ENCODE assay signal across 1 cellular context in the genomic region with DNA sequence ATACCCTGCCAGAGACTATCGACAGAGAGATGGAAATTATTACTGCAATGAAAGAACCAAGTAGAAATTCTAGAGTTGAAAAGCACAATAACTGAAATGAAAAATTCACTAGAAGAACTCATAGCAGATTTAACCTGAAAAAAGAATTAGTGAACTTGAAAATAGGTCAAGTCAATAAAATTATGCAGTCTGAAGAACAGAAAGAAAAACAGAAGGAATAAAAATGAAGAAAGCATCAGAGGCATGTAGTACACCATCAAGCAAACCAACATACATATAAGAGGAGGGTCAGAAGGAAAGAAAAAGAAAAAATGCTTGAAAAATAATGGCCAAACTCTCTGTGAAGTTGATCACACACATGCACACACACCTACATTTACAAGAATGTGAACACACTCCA.
TF ChIP-seq lines count a peak whose summit lies in the region.

No MANE protein-coding gene starts in this region.

TF ChIP-seq in GM12878, 131 proteins besides CTCF, POLR2A, EP300 and RAD21:
- TF ChIP-seq STAT3 (IDR thresholded peaks at IDR 0.05; ENCODE audit: low read depth, low read length) (no peak), YBX1 (IDR thresholded peaks at IDR 0.05) (no peak), IRF4 (IDR thresholded peaks at IDR 0.05; ENCODE audit: low read depth, low read length) (no peak), MEF2A (IDR thresholded peaks at IDR 0.05; ENCODE audit: insufficient read depth, low read depth, low read length) (no peak), CBX3 (IDR thresholded peaks at IDR 0.05; ENCODE audit: borderline replicate concordance, low read depth) (peak; percentile 91; the same call in 1 of the 2 replicates)
- TF ChIP-seq, protein P1, sequence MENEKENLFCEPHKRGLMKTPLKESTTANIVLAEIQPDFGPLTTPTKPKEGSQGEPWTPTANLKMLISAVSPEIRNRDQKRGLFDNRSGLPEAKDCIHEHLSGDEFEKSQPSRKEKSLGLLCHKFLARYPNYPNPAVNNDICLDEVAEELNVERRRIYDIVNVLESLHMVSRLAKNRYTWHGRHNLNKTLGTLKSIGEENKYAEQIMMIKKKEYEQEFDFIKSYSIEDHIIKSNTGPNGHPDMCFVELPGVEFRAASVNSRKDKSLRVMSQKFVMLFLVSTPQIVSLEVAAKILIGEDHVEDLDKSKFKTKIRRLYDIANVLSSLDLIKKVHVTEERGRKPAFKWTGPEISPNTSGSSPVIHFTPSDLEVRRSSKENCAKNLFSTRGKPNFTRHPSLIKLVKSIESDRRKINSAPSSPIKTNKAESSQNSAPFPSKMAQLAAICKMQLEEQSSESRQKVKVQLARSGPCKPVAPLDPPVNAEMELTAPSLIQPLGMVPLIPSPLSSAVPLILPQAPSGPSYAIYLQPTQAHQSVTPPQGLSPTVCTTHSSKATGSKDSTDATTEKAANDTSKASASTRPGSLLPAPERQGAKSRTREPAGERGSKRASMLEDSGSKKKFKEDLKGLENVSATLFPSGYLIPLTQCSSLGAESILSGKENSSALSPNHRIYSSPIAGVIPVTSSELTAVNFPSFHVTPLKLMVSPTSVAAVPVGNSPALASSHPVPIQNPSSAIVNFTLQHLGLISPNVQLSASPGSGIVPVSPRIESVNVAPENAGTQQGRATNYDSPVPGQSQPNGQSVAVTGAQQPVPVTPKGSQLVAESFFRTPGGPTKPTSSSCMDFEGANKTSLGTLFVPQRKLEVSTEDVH (IDR thresholded peaks at IDR 0.05; ENCODE audit: low read depth, partially characterized antibody) = no peak
